6 cellular contexts compared by ENCODE assay signal in the genomic region with DNA sequence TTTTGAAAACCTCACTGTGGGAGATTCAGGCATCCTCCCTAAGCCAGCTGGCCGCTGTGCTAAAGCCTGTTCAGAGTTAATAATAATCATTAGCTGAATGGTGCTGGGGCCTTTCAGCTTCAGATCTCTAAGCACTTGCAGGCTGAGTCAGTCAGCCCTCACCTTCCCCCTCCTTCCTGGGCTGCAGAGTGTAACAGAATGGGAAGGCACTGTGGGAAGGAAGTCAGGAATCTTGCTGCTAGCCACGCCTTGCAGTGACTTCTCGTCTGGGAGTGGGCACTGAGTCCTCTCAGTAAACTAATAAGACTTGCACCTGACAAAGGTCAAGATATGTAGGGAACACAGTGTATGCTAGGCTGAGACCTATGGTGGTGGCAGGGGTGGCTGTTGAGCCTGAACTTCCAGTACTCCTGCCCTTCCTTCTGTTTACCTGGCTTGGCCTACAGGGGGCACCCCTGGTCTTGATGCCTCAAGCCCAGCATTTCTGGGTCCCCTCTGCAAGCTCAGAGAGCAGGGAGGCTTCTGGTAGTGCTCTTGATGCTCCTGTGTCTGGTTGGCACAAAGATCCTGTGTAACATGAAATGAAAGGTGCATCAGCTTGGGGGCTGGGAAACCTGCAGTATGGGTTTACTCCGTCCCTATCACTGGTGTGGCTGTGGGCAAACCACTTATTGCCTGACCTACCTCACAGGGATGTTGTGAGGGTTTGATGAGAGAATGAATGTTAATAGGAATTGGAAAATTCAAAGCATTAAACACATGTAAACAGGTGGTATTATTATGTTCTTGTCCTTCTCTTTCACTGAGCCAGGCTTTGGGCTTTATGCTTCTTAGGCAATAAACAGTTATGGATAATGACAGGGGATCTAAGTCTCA. TPM values are rescaled to one million over a fixed set of nuclear protein-coding genes. Genes with fewer than 3 reads are reported as not detected.
DNase-seq lines count a peak whose midpoint lies in the region; ATAC-seq and TF ChIP-seq lines count a peak whose summit lies in the region.

No MANE protein-coding gene starts in this region.

- H3K79me2 ChIP-seq in GM23248 (ENCODE audit: insufficient read depth) = peaks cover 20% of the 10 kb centered on the region

- H3K4me3 ChIP-seq in GM23248 = no peak overlapping the region
- no peak overlapping the region for H3K4me3 ChIP-seq in retinal pigment epithelial cell (ENCODE audit: low read length)

- 0 out of 2 replicates have a peak, but pooled peaks cover 5% of the 10 kb centered on the region for H3K36me3 ChIP-seq in GM23248 (ENCODE audit: low read depth)

- ATAC-seq in HG02981 (IDR thresholded peaks at IDR 0.05; ENCODE audit: unreplicated experiment) = no peak

- no peaks in the 10 kb centered on the region for H3K9me2 ChIP-seq in GM23248 (ENCODE audit: insufficient read depth)

- H3K4me1 ChIP-seq in GM23248 (ENCODE audit: insufficient read depth) = peaks cover 21% of the 10 kb centered on the region

- H3K9ac ChIP-seq in GM23248 = no peak overlapping the region

- peaks cover 10% of the 10 kb centered on the region; the same call in 1 of the 2 replicates for H3F3A ChIP-seq in GM23248 (ENCODE audit: insufficient read depth)

- H3K27me3 ChIP-seq in GM23248 (replicated peaks; ENCODE audit: insufficient read depth) = no peaks in the 10 kb centered on the region

- in situ Hi-C loops in GM23248 (cut with MboI) = no loop called here
- in situ Hi-C loops in SK-MEL-5 (cut with HindIII; ENCODE audit: low pct_unique_long_range_greater_than_20kb, low sequenced_read_pairs) = no loop called here

- no peak overlapping the region for H2AFZ ChIP-seq in GM23248

- no peak overlapping the region for H3K4me2 ChIP-seq in GM23248 (ENCODE audit: unreplicated experiment)

- TF ChIP-seq CTCF in retinal pigment epithelial cell (conservative IDR thresholded peaks at IDR 0.05; ENCODE audit: low read depth, low read length) = peak; percentile 74

- 70 to 73% methylated on average over 4 of the region's 4 CpGs for WGBS in GM23248 (ENCODE audit: low coverage in 1 of 2, low lambda C conversion rate in 2 of 2, missing lambda C conversion rate in 2 of 2), 2 experiments

- DNase-seq in GM23248 (peak; percentile 60), SK-MEL-5 (ENCODE audit: low read depth, low spot score) (peak; percentile 51), retinal pigment epithelial cell (ENCODE audit: low read depth) (no peak), hippocampal formation (lab: John Stamatoyannopoulos, UW) (no peak)

- H3K27ac ChIP-seq in GM23248 (no peak overlapping the region), cingulate gyrus (ENCODE audit: low read depth, low read length) (peak overlapping the region; percentile 54)

- no peaks in the 10 kb centered on the region for H4K20me1 ChIP-seq in GM23248 (ENCODE audit: insufficient read depth)

- H3K9me3 ChIP-seq in GM23248 (ENCODE audit: low read depth) = no peaks in the 10 kb centered on the region

RNA-seq across cellular contexts. Expression of gene CYB561D1, which starts 6.0 kb away (rescaled TPM):
- 9.5 and 9.6 TPM in 2 replicates for total RNA-seq in GM23248 (2014; rRNA removed; shearing (Covaris generic))
- 5.5 and 5.9 TPM in 2 replicates for polyA plus RNA-seq in GM23248 (2016; fragmentation: Nextera tagmentation; extraction: Ambion mirVana)
- total RNA-seq in SK-MEL-5 (2014; rRNA removed; shearing (Covaris generic)) = 4.5 and 4.7 TPM in 2 replicates
- polyA plus RNA-seq in SK-MEL-5 (2015; cell fraction: cytosol; rRNA removed) = 10.4 and 13.4 TPM in 2 replicates
- 24.1 and 36.9 TPM in 2 replicates for polyA plus RNA-seq in SK-MEL-5 (2015; cell fraction: nucleus; rRNA removed)

RNA-seq across cellular contexts. Expression of gene AMIGO1, which starts 9.6 kb away (rescaled TPM):
- 2.7 and 2.8 TPM in 2 replicates for total RNA-seq in GM23248 (2014; rRNA removed; shearing (Covaris generic))
- 1.3 and 1.7 TPM in 2 replicates for polyA plus RNA-seq in GM23248 (2016; fragmentation: Nextera tagmentation; extraction: Ambion mirVana)
- total RNA-seq in SK-MEL-5 (2014; rRNA removed; shearing (Covaris generic)) = 2.4 and 2.6 TPM in 2 replicates
- polyA plus RNA-seq in SK-MEL-5 (2015; cell fraction: cytosol; rRNA removed) = 2.1 and 2.9 TPM in 2 replicates
- 1.8 and 3.9 TPM in 2 replicates for polyA plus RNA-seq in SK-MEL-5 (2015; cell fraction: nucleus; rRNA removed)

RNA-seq across cellular contexts. Expression of gene ATXN7L2, which starts 16.2 kb away (rescaled TPM):
- total RNA-seq in GM23248 (2014; rRNA removed; shearing (Covaris generic)) = 2.1 and 5.3 TPM in 2 replicates
- polyA plus RNA-seq in GM23248 (2016; fragmentation: Nextera tagmentation; extraction: Ambion mirVana) = 3.0 and 3.3 TPM in 2 replicates
- 0.88 and 1.4 TPM in 2 replicates for total RNA-seq in SK-MEL-5 (2014; rRNA removed; shearing (Covaris generic))
- polyA plus RNA-seq in SK-MEL-5 (2015; cell fraction: cytosol; rRNA removed) = 2.9 and 4.6 TPM in 2 replicates
- polyA plus RNA-seq in SK-MEL-5 (2015; cell fraction: nucleus; rRNA removed) = 11.4 and 20.9 TPM in 2 replicates

RNA-seq across cellular contexts. Expression of gene SYPL2, which starts 33.6 kb away (rescaled TPM):
- 0.11 and 0.13 TPM in 2 replicates for total RNA-seq in GM23248 (2014; rRNA removed; shearing (Covaris generic))
- polyA plus RNA-seq in GM23248 (2016; fragmentation: Nextera tagmentation; extraction: Ambion mirVana) = 0.38 and 0.60 TPM in 2 replicates
- total RNA-seq in SK-MEL-5 (2014; rRNA removed; shearing (Covaris generic)) = 0.35 and 0.37 TPM in 2 replicates
- polyA plus RNA-seq in SK-MEL-5 (2015; cell fraction: cytosol; rRNA removed) = 0.51 and 0.52 TPM in 2 replicates
- 0.47 and 1.2 TPM in 2 replicates for polyA plus RNA-seq in SK-MEL-5 (2015; cell fraction: nucleus; rRNA removed)

RNA-seq across cellular contexts. Expression of gene GPR61, which starts 39.8 kb away (rescaled TPM):
- not detected in 2 replicates for total RNA-seq in GM23248 (2014; rRNA removed; shearing (Covaris generic))
- not detected in 2 replicates for polyA plus RNA-seq in GM23248 (2016; fragmentation: Nextera tagmentation; extraction: Ambion mirVana)
- total RNA-seq in SK-MEL-5 (2014; rRNA removed; shearing (Covaris generic)) = 0.03 and 0.98 TPM in 2 replicates
- polyA plus RNA-seq in SK-MEL-5 (2015; cell fraction: cytosol; rRNA removed) = not detected in 2 replicates
- 0.11 TPM in 1 of 2 replicates, not detected in the other for polyA plus RNA-seq in SK-MEL-5 (2015; cell fraction: nucleus; rRNA removed)

Comparison
In these comparisons a context has a peak if more than half of its experiments do, and no peak if none do; other contexts are left out.
1. DNase-seq: peak in GM23248 (single experiment) and SK-MEL-5 (single experiment); none in retinal pigment epithelial cell (single experiment) and hippocampal formation (0 of 2).